ENCODE assay signal across 20 cellular contexts in genomic region chr14:88241810-88242209, GRCh38.
DNase-seq lines count a peak whose midpoint lies in the region; TF ChIP-seq lines count a peak whose summit lies in the region.
"Had no signal": no experiment of that assay in that cellular context is flagged by ENCODE, and none has a peak within 500 bp of the region (broad histone marks: within the 10 kb centered on the region; RNA-seq: fewer than 3 reads in every experiment).

No MANE protein-coding gene starts in this region.

- no peaks in the 10 kb centered on the region for H3K27me3 Mint-ChIP-seq in activated naive CD4-positive, alpha-beta T cell treated with anti-CD3 and anti-CD28 coated beads, Interleukin-2, amount 10 ng/mL, durations not matched to agents 7 days and 5 days

- no peak overlapping the region for H3K4me3 Mint-ChIP-seq in activated naive CD4-positive, alpha-beta T cell treated with anti-CD3 and anti-CD28 coated beads, Interleukin-2, amount 10 ng/mL, durations not matched to agents 7 days and 5 days
- H3K4me3 Mint-ChIP-seq: CD14-positive monocyte; CD4-positive, alpha-beta T cell; CD8-positive, alpha-beta memory T cell had no signal

- CTCF ChIA-PET in activated naive CD4-positive, alpha-beta T cell treated with anti-CD3 and anti-CD28 coated beads, Interleukin-2, amount 10 ng/mL, durations not matched to agents 7 days and 5 days (lab: Charles Lee): no interaction called here

- in situ Hi-C loops in G401 (cut with HindIII; ENCODE audit: low sequenced_read_pairs): no loop called here

- H3K9me3 Mint-ChIP-seq in activated naive CD4-positive, alpha-beta T cell treated with anti-CD3 and anti-CD28 coated beads, Interleukin-2, amount 10 ng/mL, durations not matched to agents 7 days and 5 days: no peaks in the 10 kb centered on the region
- H3K9me3 Mint-ChIP-seq: CD4-positive, alpha-beta T cell; CD8-positive, alpha-beta memory T cell had no signal

- H3K27ac Mint-ChIP-seq in activated naive CD4-positive, alpha-beta T cell treated with anti-CD3 and anti-CD28 coated beads, Interleukin-2, amount 10 ng/mL, durations not matched to agents 7 days and 5 days: no peak overlapping the region
- H3K27ac Mint-ChIP-seq: CD14-positive monocyte; CD4-positive, alpha-beta T cell; CD8-positive, alpha-beta memory T cell had no signal

- H3K4me1 Mint-ChIP-seq in activated naive CD4-positive, alpha-beta T cell treated with anti-CD3 and anti-CD28 coated beads, Interleukin-2, amount 10 ng/mL, durations not matched to agents 7 days and 5 days: no peaks in the 10 kb centered on the region
- H3K4me1 Mint-ChIP-seq: CD14-positive monocyte; CD8-positive, alpha-beta memory T cell had no signal

- no peak overlapping the region for H3K4me3 ChIP-seq in LNCaP clone FGC (ENCODE audit: low read depth, low read length)
- H3K4me3 ChIP-seq: A549; BLaER1 treated with 17β-estradiol and CSF1 and Interleukin-3, amounts not matched to agents 10 nM and 100 nM; GM23248 had no signal

- TF ChIP-seq CTCF in LNCaP clone FGC (IDR thresholded peaks at IDR 0.05; ENCODE audit: control insufficient read depth, extremely low read depth, insufficient read depth): no peak

- DNase-seq in G401 (ENCODE audit: low spot score): peak; percentile 68
- DNase-seq in LNCaP clone FGC (ENCODE audit: low read depth): peak; percentile 2
- DNase-seq in cerebellum (ENCODE audit: low spot score): peak; percentile 45
- DNase-seq in HuH-7.5 (ENCODE audit: low spot score): no peak
- no peak for DNase-seq in NCI-H510A treated with DMSO at 0.1 percent for 48 hours (lab: John Stamatoyannopoulos, UW)
- no peak for DNase-seq in activated naive CD4-positive, alpha-beta T cell treated with anti-CD3 and anti-CD28 coated beads, Interleukin-2, amount 10 ng/mL, durations not matched to agents 7 days and 5 days
- DNase-seq: 8988T; ACHN; AML-193; BE2C; CD4-positive, alpha-beta T cell; CD8-positive, alpha-beta memory T cell; DMS53; DMS79 treated with DMSO at 0.1 percent for 48 hours; GM23248; H7; HCEC 1CT had no signal

- H3K36me3 Mint-ChIP-seq in activated naive CD4-positive, alpha-beta T cell treated with anti-CD3 and anti-CD28 coated beads, Interleukin-2, amount 10 ng/mL, durations not matched to agents 7 days and 5 days: no peaks in the 10 kb centered on the region
- H3K36me3 Mint-ChIP-seq: CD14-positive monocyte; CD8-positive, alpha-beta memory T cell had no signal

Comparison
In these comparisons a context has a peak if more than half of its experiments do, and no peak if none do; other contexts are left out.
1. DNase-seq: peak in G401 (single experiment), LNCaP clone FGC (single experiment) and cerebellum (single experiment); none in HuH-7.5 (single experiment), NCI-H510A treated with DMSO at 0.1 percent for 48 hours (single experiment) and activated naive CD4-positive, alpha-beta T cell treated with anti-CD3 and anti-CD28 coated beads, Interleukin-2, amount 10 ng/mL, durations not matched to agents 7 days and 5 days (single experiment).